ENCODE assay signal across 12 cellular contexts in genomic region chr3:15585111-15585844, GRCh38.
"Had no signal": no experiment of that assay in that cellular context is flagged by ENCODE, and none has a peak within 500 bp of the region (broad histone marks: within the 10 kb centered on the region; RNA-seq: fewer than 3 reads in every experiment).

No MANE protein-coding gene starts in this region.

- H3K4me1 ChIP-seq: thyroid gland had no signal

- ATAC-seq: natural killer cell had no signal

- H3K9me3 ChIP-seq: thyroid gland had no signal

- H3K27me3 Mint-ChIP-seq: activated naive CD4-positive, alpha-beta T cell treated with anti-CD3 and anti-CD28 coated beads, Interleukin-2, amount 50 U/mL, for 24 hours; brain; stimulated activated naive CD8-positive, alpha-beta T cell treated with anti-CD3 and anti-CD28 coated beads, Interleukin-15, Interleukin-2, amounts not matched to agents 100 ng/mL and 50 ng/mL, for 24 hours had no signal

- H3K4me1 Mint-ChIP-seq: activated naive CD4-positive, alpha-beta T cell treated with anti-CD3 and anti-CD28 coated beads, Interleukin-2, amount 50 U/mL, for 24 hours; brain; natural killer cell had no signal

- H3K27me3 ChIP-seq: thyroid gland had no signal

- DNase-seq: amniotic stem cell; hypothalamus; left cardiac atrium; mammary epithelial cell; natural killer cell; nucleus accumbens; stimulated activated CD4-positive, alpha-beta T cell treated with anti-CD3 and anti-CD28 coated beads, Interleukin-4, amount 100 ng/mL, for 1 hour; stimulated activated CD8-positive, alpha-beta memory T cell treated with anti-CD3 and anti-CD28 coated beads, Interleukin-4, amount 100 ng/mL, for 48 hours; thyroid gland had no signal

- H3K4me3 ChIP-seq: thyroid gland had no signal

- H3K27ac ChIP-seq: thyroid gland had no signal

- H3K9me3 Mint-ChIP-seq: activated naive CD4-positive, alpha-beta T cell treated with anti-CD3 and anti-CD28 coated beads, Interleukin-2, amount 50 U/mL, for 24 hours; brain; natural killer cell; stimulated activated naive CD8-positive, alpha-beta T cell treated with anti-CD3 and anti-CD28 coated beads, Interleukin-15, Interleukin-2, amounts not matched to agents 100 ng/mL and 50 ng/mL, for 24 hours had no signal

- H3K4me3 Mint-ChIP-seq: activated naive CD4-positive, alpha-beta T cell treated with anti-CD3 and anti-CD28 coated beads, Interleukin-2, amount 50 U/mL, for 24 hours; natural killer cell; stimulated activated naive CD8-positive, alpha-beta T cell treated with anti-CD3 and anti-CD28 coated beads, Interleukin-15, Interleukin-2, amounts not matched to agents 100 ng/mL and 50 ng/mL, for 24 hours had no signal

- H3K27ac Mint-ChIP-seq: activated naive CD4-positive, alpha-beta T cell treated with anti-CD3 and anti-CD28 coated beads, Interleukin-2, amount 50 U/mL, for 24 hours; natural killer cell; stimulated activated naive CD8-positive, alpha-beta T cell treated with anti-CD3 and anti-CD28 coated beads, Interleukin-15, Interleukin-2, amounts not matched to agents 100 ng/mL and 50 ng/mL, for 24 hours had no signal
